ENCODE assay signal across 8 cellular contexts in genomic region chr7:100895701-100895955, GRCh38. TPM values are rescaled to one million over a fixed set of nuclear protein-coding genes. Genes with fewer than 3 reads are reported as not detected.
A peak's percentile ranks its signal among the peaks of the same experiment; 100 is the strongest.
DNase-seq lines count a peak whose midpoint lies in the region; ATAC-seq and TF ChIP-seq lines count a peak whose summit lies in the region.

TSS of gene ACHE (minus strand) at chr7:100895888. CDS start at chr7:100894232, 1,656 bp downstream.

- intact Hi-C loops in Right ventricle myocardium inferior (cut with DNase I) (loop anchor here (5.0 kb wide), 1 partner anchor 182 kb away; no protein-coding TSS in a partner anchor), dorsolateral prefrontal cortex (cut with DNase I) (loop anchor here in 1 of 2 donors (10.0 kb wide), 3 partner anchors 269 to 389 kb away; partner anchors contain the start of genes PLOD3, VGF and ZNHIT1)

- ATAC-seq in Right ventricle myocardium inferior (no peak), HG02642 (IDR thresholded peaks at IDR 0.05; ENCODE audit: poor library complexity, unreplicated experiment) (no peak), GM18517 (IDR thresholded peaks at IDR 0.05; ENCODE audit: unreplicated experiment) (no peak), HG02678 (IDR thresholded peaks at IDR 0.05; ENCODE audit: unreplicated experiment) (no peak)

- no peak for TF ChIP-seq CTCF in cardiac muscle cell (IDR thresholded peaks at IDR 0.05; ENCODE audit: low read depth, low read length)
- no peak for TF ChIP-seq CTCF in dorsolateral prefrontal cortex (IDR thresholded peaks at IDR 0.05 in 54 of 56, conservative IDR thresholded peaks at IDR 0.05 in 2 of 56; ENCODE audit: low read depth in 1 of 56, partially characterized antibody in 56 of 56)

- DNase-seq in cardiac muscle cell (ENCODE audit: low read depth in 1 of 2, low spot score in 1 of 2) (peak in 1 of 2 donors; percentile 74), Right ventricle myocardium inferior (ENCODE audit: missing footprints) (no peak), dorsolateral prefrontal cortex (no peak), middle frontal gyrus (ENCODE audit: extremely low spot score, low spot score) (no peak)

- H3K9me3 ChIP-seq in cardiac muscle cell (ENCODE audit: low read depth), result no peaks in the 10 kb centered on the region
- H3K9me3 ChIP-seq in mucosa of stomach (ENCODE audit: control insufficient read depth, low read length), result no peaks in the 10 kb centered on the region

- no peaks in the 10 kb centered on the region for H3K36me3 ChIP-seq in cardiac muscle cell
- H3K36me3 ChIP-seq in mucosa of stomach (ENCODE audit: control insufficient read depth, insufficient read depth, low read length), result no peaks in the 10 kb centered on the region

- H3K27me3 ChIP-seq in cardiac muscle cell, result peaks cover 25% of the 10 kb centered on the region
- peaks cover 0 to 29% (median 0%) of the 10 kb centered on the region in 45 donors for H3K27me3 ChIP-seq in dorsolateral prefrontal cortex
- H3K27me3 ChIP-seq in mucosa of stomach (ENCODE audit: control insufficient read depth, insufficient read depth, low read length), result peaks cover 26% of the 10 kb centered on the region

- peaks cover 6% of the 10 kb centered on the region for H3K4me1 ChIP-seq in cardiac muscle cell (ENCODE audit: low read depth)
- peaks cover 31% of the 10 kb centered on the region for H3K4me1 ChIP-seq in mucosa of stomach (ENCODE audit: control insufficient read depth, insufficient read depth, low read length)

- no peak within 1 kb of the TSS for H3K27ac ChIP-seq in cardiac muscle cell
- peak within 1 kb of the TSS in 48 of 59 donors; percentile 20 to 81 (median 67) for H3K27ac ChIP-seq in dorsolateral prefrontal cortex

- peak within 1 kb of the TSS; percentile 62 for H3K4me3 ChIP-seq in cardiac muscle cell
- H3K4me3 ChIP-seq in dorsolateral prefrontal cortex, result peak within 1 kb of the TSS; percentile 36 to 71 (median 59)
- H3K4me3 ChIP-seq in mucosa of stomach (ENCODE audit: low read length), result peak within 1 kb of the TSS; percentile 15

- H3K9ac ChIP-seq in mucosa of stomach (ENCODE audit: low read length), result peak within 1 kb of the TSS; percentile 41

RNA-seq across cellular contexts. Expression of gene ACHE, which starts in this region (rescaled TPM):
- total RNA-seq in cardiac muscle cell, result 25.6 TPM in 2 replicates
- 42.0 and 42.7 TPM in 2 replicates for polyA plus RNA-seq in cardiac muscle cell
- 0.73 TPM for total RNA-seq in Right ventricle myocardium inferior
- total RNA-seq in dorsolateral prefrontal cortex, result 10 to 100 TPM; 14.4 to 57.3 (median 37.8) TPM
